Comparison of ENCODE assay signal across 12 cellular contexts in the genomic region with DNA sequence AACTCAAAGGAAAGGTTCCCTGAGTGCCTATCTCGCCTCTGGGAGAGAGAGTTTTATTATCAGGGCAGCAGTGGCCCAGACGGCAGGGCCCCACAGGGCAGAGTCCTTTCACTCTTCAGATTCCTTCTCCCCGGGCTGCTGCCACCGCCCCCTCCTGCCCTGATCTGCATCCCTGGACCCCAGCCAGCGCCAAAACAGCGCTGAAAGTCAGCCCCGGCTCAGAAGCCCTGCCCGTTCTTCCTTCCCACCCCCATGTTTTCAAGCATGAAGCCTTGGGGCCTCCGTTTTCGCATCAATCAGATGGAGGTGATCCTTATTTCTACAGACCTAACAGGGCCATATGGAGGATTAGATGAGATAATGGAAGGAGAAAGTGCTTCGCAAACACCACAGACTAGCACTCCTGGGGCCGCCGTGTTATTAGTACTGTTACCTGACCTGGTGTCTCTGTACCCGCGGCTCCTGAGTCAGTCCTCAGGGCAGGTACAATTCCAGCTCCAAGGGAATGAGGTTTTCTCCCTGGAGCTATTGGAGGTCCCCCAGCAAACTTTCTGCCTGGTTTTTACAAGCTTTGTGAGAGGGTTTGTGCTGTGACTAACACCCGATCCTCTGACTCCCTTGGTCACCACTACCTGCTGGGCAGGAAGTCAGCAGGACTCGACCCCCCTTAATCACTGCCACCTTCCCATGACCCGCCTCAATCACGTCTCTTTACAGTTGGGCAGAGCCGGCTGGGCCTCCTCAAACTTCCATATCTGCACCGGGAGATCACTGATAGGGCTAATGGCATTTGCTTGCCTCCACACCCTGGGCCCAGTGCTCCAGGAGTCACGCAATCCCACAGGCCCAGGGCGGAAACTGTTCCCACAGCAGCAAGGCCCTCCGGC. TPM values are rescaled to one million over a fixed set of nuclear protein-coding genes. Genes with fewer than 3 reads are reported as not detected.
DNase-seq lines count a peak whose midpoint lies in the region; ATAC-seq and TF ChIP-seq lines count a peak whose summit lies in the region.
"Had no signal": no experiment of that assay in that cellular context is flagged by ENCODE, and none has a peak within 500 bp of the region (broad histone marks: within the 10 kb centered on the region; RNA-seq: fewer than 3 reads in every experiment).

No MANE protein-coding gene starts in this region.

- TF ChIP-seq CTCF in GM23338 (conservative IDR thresholded peaks at IDR 0.05; ENCODE audit: low read depth in 2 of 2) (no peak), epithelial cell of esophagus (IDR thresholded peaks at IDR 0.05; ENCODE audit: insufficient read depth, low read depth, low read length, missing control alignments) (no peak), osteocyte (IDR thresholded peaks at IDR 0.05) (no peak), tibial artery (IDR thresholded peaks at IDR 0.05) (no peak)

- no peak overlapping the region for H3K4me3 Mint-ChIP-seq in GM23338
- H3K4me3 Mint-ChIP-seq in osteocyte (ENCODE audit: unreplicated experiment) = no peak overlapping the region
- H3K4me3 Mint-ChIP-seq: central memory CD8-positive, alpha-beta T cell had no signal

- no peaks in the 10 kb centered on the region; the same call in 1 of the 2 replicates for H3F3A ChIP-seq in GM23338 (replicated peaks; ENCODE audit: low read depth)

- peaks cover 11% of the 10 kb centered on the region for H3K4me1 ChIP-seq in GM23338 (ENCODE audit: insufficient read depth)
- peaks cover 10% of the 10 kb centered on the region for H3K4me1 ChIP-seq in NT2/D1 (ENCODE audit: insufficient read depth, insufficient read length)
- peaks cover 0 to 8% (median 2%) of the 10 kb centered on the region in 4 donors for H3K4me1 ChIP-seq in tibial artery

- H3K36me3 Mint-ChIP-seq in GM23338 (ENCODE audit: low read depth) (no peaks in the 10 kb centered on the region), osteocyte (ENCODE audit: unreplicated experiment) (no peaks in the 10 kb centered on the region)

- peak overlapping the region; percentile 62 for H3K4me2 ChIP-seq in GM23338

- intact Hi-C loops in tibial artery (cut with DNase I; ENCODE audit: low total_unique reads) = no loop called here

- H3K9me2 ChIP-seq in GM23338 (ENCODE audit: insufficient read depth) = no peaks in the 10 kb centered on the region

- no peak overlapping the region for H3K27ac ChIP-seq in GM23338 (ENCODE audit: low read depth)
- H3K27ac ChIP-seq in tibial artery = no peak overlapping the region
- H3K27ac ChIP-seq: gastrocnemius medialis, skin epidermis had no signal

- peak overlapping the region; percentile 57 for H3K9ac ChIP-seq in NT2/D1 (ENCODE audit: insufficient read length, low read depth)

- H3K36me3 ChIP-seq in GM23338 (ENCODE audit: insufficient read depth) (no peaks in the 10 kb centered on the region), NT2/D1 (ENCODE audit: insufficient read depth, insufficient read length, low read length) (no peaks in the 10 kb centered on the region), tibial artery (no peaks in the 10 kb centered on the region)
- H3K36me3 ChIP-seq: gastrocnemius medialis had no signal

- H3K9me3 Mint-ChIP-seq in GM23338 = no peaks in the 10 kb centered on the region
- no peaks in the 10 kb centered on the region for H3K9me3 Mint-ChIP-seq in osteocyte (ENCODE audit: unreplicated experiment)
- H3K9me3 Mint-ChIP-seq: central memory CD8-positive, alpha-beta T cell had no signal

- H3K27me3 ChIP-seq in GM23338 (ENCODE audit: insufficient read depth) (no peaks in the 10 kb centered on the region), NT2/D1 (ENCODE audit: insufficient read depth, insufficient read length) (peaks cover 10% of the 10 kb centered on the region), tibial artery (peaks cover 0 to 33% of the 10 kb centered on the region in 2 donors)

- ATAC-seq in GM23338 = peak; percentile 89
- ATAC-seq in GM18873 (IDR thresholded peaks at IDR 0.05; ENCODE audit: low FRiP score, unreplicated experiment) = no peak
- ATAC-seq: gastrocnemius medialis had no signal

- no peak overlapping the region for H3K27ac Mint-ChIP-seq in GM23338
- H3K27ac Mint-ChIP-seq in osteocyte (ENCODE audit: unreplicated experiment) = peak overlapping the region; percentile 53

- peak overlapping the region; percentile 20; the same call in 1 of the 2 replicates for H3K4me3 ChIP-seq in GM23338
- peak overlapping the region; percentile 29 for H3K4me3 ChIP-seq in NT2/D1 (ENCODE audit: insufficient read length, low read depth)
- no peak overlapping the region for H3K4me3 ChIP-seq in epithelial cell of esophagus (ENCODE audit: low read length)
- H3K4me3 ChIP-seq in tibial artery = no peak overlapping the region
- H3K4me3 ChIP-seq: gastrocnemius medialis, skin epidermis had no signal

- H3K79me2 ChIP-seq in GM23338 (replicated peaks; ENCODE audit: insufficient read depth) = no peaks in the 10 kb centered on the region

- no peaks in the 10 kb centered on the region for H4K20me1 ChIP-seq in GM23338 (replicated peaks; ENCODE audit: insufficient read depth)

- peaks cover 19% of the 10 kb centered on the region for H3K4me1 Mint-ChIP-seq in GM23338
- peaks cover 42% of the 10 kb centered on the region for H3K4me1 Mint-ChIP-seq in osteocyte (ENCODE audit: unreplicated experiment)
- H3K4me1 Mint-ChIP-seq: central memory CD8-positive, alpha-beta T cell had no signal

- DNase-seq in GM23338 (ENCODE audit: low spot score) (peak; percentile 40), NT2/D1 (ENCODE audit: low read depth, low spot score) (no peak), epithelial cell of esophagus (ENCODE audit: low read depth) (peak; percentile 37), osteocyte (ENCODE audit: extremely low spot score, unreplicated experiment) (no peak), nucleus accumbens (lab: John Stamatoyannopoulos, UW) (no peak), NCI-H1930 (lab: John Stamatoyannopoulos, UW) (no peak), tibial artery (no peak)
- DNase-seq: gastrocnemius medialis, NCI-H510A treated with DMSO at 0.1 percent for 48 hours had no signal

- H2AFZ ChIP-seq in GM23338 = peak overlapping the region; percentile 99

- no peaks in the 10 kb centered on the region for H3K9me3 ChIP-seq in NT2/D1 (ENCODE audit: insufficient read depth, low read length)
- H3K9me3 ChIP-seq in tibial artery = no peaks in the 10 kb centered on the region
- H3K9me3 ChIP-seq: gastrocnemius medialis had no signal

- H3K27me3 Mint-ChIP-seq in GM23338 (ENCODE audit: insufficient read depth, low read depth, poor library complexity) (peaks cover 11% of the 10 kb centered on the region), osteocyte (ENCODE audit: unreplicated experiment) (no peaks in the 10 kb centered on the region)

TF ChIP-seq in GM23338, 12 proteins besides CTCF, POLR2A, EP300 and RAD21 (continues in another document):
- TF ChIP-seq ZNF331 (CRISPR knock-in tag; IDR thresholded peaks at IDR 0.05; ENCODE audit: low read depth) (no peak), EZH2phosphoT487 (IDR thresholded peaks at IDR 0.05; ENCODE audit: unreplicated experiment) (no peak), CREB1 (CRISPR knock-in tag; IDR thresholded peaks at IDR 0.05; ENCODE audit: low read depth) (no peak)

RNA-seq across cellular contexts. Expression of a gene that starts 39.5 kb away (rescaled TPM):
- total RNA-seq in GM23338 (2014; rRNA removed; shearing (Covaris generic)) = 25.8 and 27.7 TPM in 2 replicates
- polyA plus RNA-seq in GM23338 (2016; fragmentation: Nextera tagmentation; extraction: Ambion mirVana) = 24.1 and 30.0 TPM in 2 replicates
- 11.5 and 14.1 TPM in 2 replicates for total RNA-seq in osteocyte

Comparison
In these comparisons a context has a peak if more than half of its experiments do, and no peak if none do; other contexts are left out.
1. DNase-seq: peak in GM23338 (single experiment) and epithelial cell of esophagus (single experiment); none in NT2/D1 (single experiment), osteocyte (single experiment), nucleus accumbens (0 of 56), NCI-H1930 (0 of 2) and tibial artery (0 of 2).
2. H3K4me3 ChIP-seq: peak in GM23338 (single experiment) and NT2/D1 (single experiment); none in epithelial cell of esophagus (single experiment) and tibial artery (0 of 2).